8 cellular contexts compared by ENCODE assay signal in the genomic region with DNA sequence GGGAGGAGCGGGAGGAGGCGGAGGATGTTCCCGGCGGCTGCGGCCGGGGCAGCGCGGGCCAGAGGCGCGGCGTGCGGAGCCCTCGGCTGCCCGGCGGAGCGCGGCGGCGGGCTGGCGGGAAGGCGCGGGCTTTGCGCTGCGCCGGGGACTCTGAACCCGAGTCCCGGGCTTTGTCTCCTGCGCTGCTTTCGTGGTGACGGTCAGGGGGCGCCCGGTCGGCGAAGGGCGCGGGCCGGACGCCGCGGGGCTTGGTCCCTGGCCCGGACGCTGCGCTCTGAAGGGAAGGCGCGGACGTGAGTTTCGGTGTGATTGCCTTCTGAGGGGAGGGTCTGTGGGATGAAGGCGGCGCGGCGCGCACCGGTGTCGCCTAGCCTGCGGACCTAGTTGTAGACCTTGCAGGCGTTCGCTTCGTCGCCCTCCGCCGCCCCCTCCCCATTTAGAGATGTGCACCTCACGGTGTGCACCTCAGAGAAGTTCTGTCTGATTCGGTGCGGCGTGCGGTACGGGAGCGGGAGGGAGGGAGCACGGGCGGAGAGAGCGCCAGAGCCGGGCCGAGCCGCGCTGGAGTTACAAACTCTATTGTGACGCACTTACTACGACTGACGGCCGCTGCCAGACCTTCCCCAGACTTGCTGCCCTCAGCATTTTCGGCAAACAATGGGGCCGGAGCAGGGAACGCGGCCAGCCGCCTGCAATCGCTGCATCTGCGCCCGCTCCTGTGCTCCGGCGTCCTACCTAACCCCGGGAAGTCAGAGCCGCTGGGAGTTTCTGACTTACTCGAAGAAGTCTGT. TPM values are rescaled to one million over a fixed set of nuclear protein-coding genes. Genes with fewer than 3 reads are reported as not detected.
DNase-seq lines count a peak whose midpoint lies in the region; ATAC-seq and TF ChIP-seq lines count a peak whose summit lies in the region.

No MANE protein-coding gene starts in this region.

- H3K9ac ChIP-seq in endocrine pancreas (ENCODE audit: control insufficient read depth, insufficient read depth, low read length) = peak overlapping the region; percentile 92

- H3K4me1 ChIP-seq in endocrine pancreas (ENCODE audit: control insufficient read depth, insufficient read depth, low read length) = peaks cover 14% of the 10 kb centered on the region
- peaks cover 0 to 15% of the 10 kb centered on the region in 2 donors for H3K4me1 ChIP-seq in lung (ENCODE audit: control insufficient read depth in 2 of 2, insufficient read depth in 2 of 2, low read length in 2 of 2)

- H3K27me3 ChIP-seq in endocrine pancreas (ENCODE audit: control insufficient read depth, insufficient read depth, low read length) = peaks cover 3% of the 10 kb centered on the region
- no peaks in the 10 kb centered on the region for H3K27me3 ChIP-seq in lung (ENCODE audit: control insufficient read depth, insufficient read depth)

- H3K9me3 ChIP-seq in endocrine pancreas (ENCODE audit: control insufficient read depth, low read length) = no peaks in the 10 kb centered on the region
- no peaks in the 10 kb centered on the region for H3K9me3 ChIP-seq in lung (ENCODE audit: control insufficient read depth in 2 of 2, insufficient read depth in 1 of 2, low read length in 1 of 2)

- DNase-seq in AG08395 (ENCODE audit: low spot score) (peak; percentile 64), NCI-H2196 treated with DMSO at 0.1 percent for 48 hours (lab: John Stamatoyannopoulos, UW; ENCODE audit: unreplicated experiment) (peak; percentile 77), lung (ENCODE audit: low spot score) (peak; percentile 74), GM10266 (ENCODE audit: extremely low spot score) (no peak)
- DNase-seq in activated CD4-positive, alpha-beta T cell treated with anti-CD3 and anti-CD28 coated beads, Interleukin-2, amount 50 U/mL, for 1 hour = peak; percentile 23
- DNase-seq in stimulated activated CD8-positive, alpha-beta memory T cell treated with anti-CD3 and anti-CD28 coated beads, Interleukin-4, amount 100 ng/mL, for 48 hours = peak; percentile 58

- ATAC-seq in GM19452 (IDR thresholded peaks at IDR 0.05; ENCODE audit: unreplicated experiment) (peak; percentile 1), lung (ENCODE audit: insufficient read depth, low FRiP score) (no peak)

- H3K36me3 ChIP-seq in endocrine pancreas (ENCODE audit: control insufficient read depth, insufficient read depth, low read length) (no peaks in the 10 kb centered on the region), lung (ENCODE audit: control insufficient read depth in 2 of 2, insufficient read depth in 2 of 2, low read length in 2 of 2) (peaks cover 3 to 11% of the 10 kb centered on the region in 2 donors)

- H3K4me3 ChIP-seq in endocrine pancreas (ENCODE audit: control insufficient read depth, insufficient read depth, low read length) (peak overlapping the region; percentile 28), lung (peak overlapping the region; percentile 83)

- WGBS in lung, 2 donors = 0 to 1% methylated on average over 64 to 92 of the region's 92 CpGs

- peak overlapping the region; percentile 85 to 91 for H3K27ac ChIP-seq in lung (ENCODE audit: low read depth in 1 of 2, low read length in 1 of 2)

- TF ChIP-seq CTCF in lung (IDR thresholded peaks at IDR 0.05; ENCODE audit: control extremely low read depth, extremely low read depth) (no peak), GM10266 (IDR thresholded peaks at IDR 0.05; ENCODE audit: control insufficient read depth, insufficient read depth, low read depth, missing control alignments) (no peak)

RNA-seq across cellular contexts. Expression of gene BCL2L11, which starts 2.1 kb away (rescaled TPM):
- total RNA-seq in lung = 10 to 100 TPM; 15.9 to 24.2 TPM
- 1 to 10 TPM; 3.8 to 9.2 TPM for polyA plus RNA-seq in lung
